8 cellular contexts compared by ENCODE assay signal in genomic region chr10:2925631-2926030, GRCh38.
DNase-seq lines count a peak whose midpoint lies in the region; ATAC-seq and TF ChIP-seq lines count a peak whose summit lies in the region.

No MANE protein-coding gene starts in this region.

- peaks cover 0 to 6% of the 10 kb centered on the region in 2 donors for H3K4me1 ChIP-seq in right atrium auricular region
- H3K4me1 ChIP-seq in heart right ventricle = peaks cover 0 to 10% (median 0%) of the 10 kb centered on the region in 9 donors

- H3K4me1 Mint-ChIP-seq in activated T-helper 1 cell treated with anti-CD3 and anti-CD28 coated beads, Interleukin-12 subunit alpha, Interleukin-12 subunit beta, Interleukin-2, Interleukin-4 antibody, amounts not matched to agents 30 ng/mL and 10 ng/mL and 1 ng/mL, durations not matched to agents 14 hours and 24 hours and 36 hours (ENCODE audit: low read depth) = peaks cover 8% of the 10 kb centered on the region

- ATAC-seq in Right ventricle myocardium inferior = no peak
- ATAC-seq in SK-N-SH treated with all-trans-retinoic acid at 6 μM for 48 hours = peak; percentile 34; the same call in 2 of the 3 replicates
- ATAC-seq in heart right ventricle = peak in 6 of 8 donors; percentile 34 to 74 (median 54)
- ATAC-seq in HG03108 (IDR thresholded peaks at IDR 0.05; ENCODE audit: unreplicated experiment) = no peak

- TF ChIP-seq CTCF in right atrium auricular region (IDR thresholded peaks at IDR 0.05) (no peak), heart right ventricle (IDR thresholded peaks at IDR 0.05) (no peak)

- H3K27me3 ChIP-seq in right atrium auricular region (no peaks in the 10 kb centered on the region), heart right ventricle (peaks cover 0 to 24% (median 16%) of the 10 kb centered on the region in 7 donors)

- no peak overlapping the region for H3K4me3 ChIP-seq in right atrium auricular region
- no peak overlapping the region for H3K4me3 ChIP-seq in heart right ventricle

- H3K4me3 Mint-ChIP-seq in activated T-helper 1 cell treated with anti-CD3 and anti-CD28 coated beads, Interleukin-12 subunit alpha, Interleukin-12 subunit beta, Interleukin-2, Interleukin-4 antibody, amounts not matched to agents 30 ng/mL and 10 ng/mL and 1 ng/mL, durations not matched to agents 14 hours and 24 hours and 36 hours = no peak overlapping the region

- H3K27ac ChIP-seq in right atrium auricular region (no peak overlapping the region), heart right ventricle (no peak overlapping the region)

- 41 to 52% methylated on average over 7 of the region's 7 CpGs for WGBS in heart right ventricle, 2 donors

- DNase-seq in Right ventricle myocardium inferior (ENCODE audit: missing footprints) (peak; percentile 79), right atrium auricular region (ENCODE audit: low spot score) (no peak), heart right ventricle (peak; percentile 24 to 60), ureter (ENCODE audit: low spot score) (peak; percentile 77)
- DNase-seq in activated T-cell treated with anti-CD3 and anti-CD28 coated beads, Interleukin-2, amount 50 U/mL, for 48 hours = no peak
- DNase-seq in activated T-helper 1 cell treated with anti-CD3 and anti-CD28 coated beads, Interleukin-12 subunit alpha, Interleukin-12 subunit beta, Interleukin-2, Interleukin-4 antibody, amounts not matched to agents 30 ng/mL and 10 ng/mL and 1 ng/mL, durations not matched to agents 14 hours and 24 hours and 36 hours (ENCODE audit: low spot score) = no peak

- peaks cover 15% of the 10 kb centered on the region for H3K27me3 Mint-ChIP-seq in activated T-helper 1 cell treated with anti-CD3 and anti-CD28 coated beads, Interleukin-12 subunit alpha, Interleukin-12 subunit beta, Interleukin-2, Interleukin-4 antibody, amounts not matched to agents 30 ng/mL and 10 ng/mL and 1 ng/mL, durations not matched to agents 14 hours and 24 hours and 36 hours (ENCODE audit: insufficient read depth)

- no peaks in the 10 kb centered on the region for H3K9me3 ChIP-seq in right atrium auricular region
- no peaks in the 10 kb centered on the region for H3K9me3 ChIP-seq in heart right ventricle

- intact Hi-C loops in Right ventricle myocardium inferior (cut with DNase I) = loop anchor here (5.0 kb wide), 1 partner anchor 117 kb away; no protein-coding TSS in a partner anchor
- intact Hi-C loops in heart right ventricle (cut with DNase I) = loop anchor here in 3 of 10 donors (5.0 to 10.0 kb wide), 2 partner anchors 117 to 119 kb away; no protein-coding TSS in a partner anchor
- intact Hi-C loops in activated T-helper 1 cell treated with anti-CD3 and anti-CD28 coated beads, Interleukin-12 subunit alpha, Interleukin-12 subunit beta, Interleukin-2, Interleukin-4 antibody, amounts not matched to agents 30 ng/mL and 10 ng/mL and 1 ng/mL, durations not matched to agents 14 hours and 24 hours and 36 hours (cut with micrococcal nuclease) = no loop called here

- H3K9me3 Mint-ChIP-seq in activated T-helper 1 cell treated with anti-CD3 and anti-CD28 coated beads, Interleukin-12 subunit alpha, Interleukin-12 subunit beta, Interleukin-2, Interleukin-4 antibody, amounts not matched to agents 30 ng/mL and 10 ng/mL and 1 ng/mL, durations not matched to agents 14 hours and 24 hours and 36 hours = no peaks in the 10 kb centered on the region

- no peak overlapping the region for H3K27ac Mint-ChIP-seq in activated T-helper 1 cell treated with anti-CD3 and anti-CD28 coated beads, Interleukin-12 subunit alpha, Interleukin-12 subunit beta, Interleukin-2, Interleukin-4 antibody, amounts not matched to agents 30 ng/mL and 10 ng/mL and 1 ng/mL, durations not matched to agents 14 hours and 24 hours and 36 hours

- H3K36me3 ChIP-seq in right atrium auricular region (no peaks in the 10 kb centered on the region), heart right ventricle (no peaks in the 10 kb centered on the region)

- H3K36me3 Mint-ChIP-seq in activated T-helper 1 cell treated with anti-CD3 and anti-CD28 coated beads, Interleukin-12 subunit alpha, Interleukin-12 subunit beta, Interleukin-2, Interleukin-4 antibody, amounts not matched to agents 30 ng/mL and 10 ng/mL and 1 ng/mL, durations not matched to agents 14 hours and 24 hours and 36 hours (ENCODE audit: low read depth) = no peaks in the 10 kb centered on the region

TF ChIP-seq in SK-N-SH treated with all-trans-retinoic acid at 6 μM for 48 hours, 23 proteins besides CTCF, POLR2A, EP300 and RAD21:
- TF ChIP-seq, protein P1, sequence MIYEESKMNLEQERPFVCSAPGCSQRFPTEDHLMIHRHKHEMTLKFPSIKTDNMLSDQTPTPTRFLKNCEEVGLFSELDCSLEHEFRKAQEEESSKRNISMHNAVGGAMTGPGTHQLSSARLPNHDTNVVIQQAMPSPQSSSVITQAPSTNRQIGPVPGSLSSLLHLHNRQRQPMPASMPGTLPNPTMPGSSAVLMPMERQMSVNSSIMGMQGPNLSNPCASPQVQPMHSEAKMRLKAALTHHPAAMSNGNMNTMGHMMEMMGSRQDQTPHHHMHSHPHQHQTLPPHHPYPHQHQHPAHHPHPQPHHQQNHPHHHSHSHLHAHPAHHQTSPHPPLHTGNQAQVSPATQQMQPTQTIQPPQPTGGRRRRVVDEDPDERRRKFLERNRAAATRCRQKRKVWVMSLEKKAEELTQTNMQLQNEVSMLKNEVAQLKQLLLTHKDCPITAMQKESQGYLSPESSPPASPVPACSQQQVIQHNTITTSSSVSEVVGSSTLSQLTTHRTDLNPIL (CRISPR knock-in tag; IDR thresholded peaks at IDR 0.05; ENCODE audit: low read depth) = no peak
- TF ChIP-seq, protein P2, sequence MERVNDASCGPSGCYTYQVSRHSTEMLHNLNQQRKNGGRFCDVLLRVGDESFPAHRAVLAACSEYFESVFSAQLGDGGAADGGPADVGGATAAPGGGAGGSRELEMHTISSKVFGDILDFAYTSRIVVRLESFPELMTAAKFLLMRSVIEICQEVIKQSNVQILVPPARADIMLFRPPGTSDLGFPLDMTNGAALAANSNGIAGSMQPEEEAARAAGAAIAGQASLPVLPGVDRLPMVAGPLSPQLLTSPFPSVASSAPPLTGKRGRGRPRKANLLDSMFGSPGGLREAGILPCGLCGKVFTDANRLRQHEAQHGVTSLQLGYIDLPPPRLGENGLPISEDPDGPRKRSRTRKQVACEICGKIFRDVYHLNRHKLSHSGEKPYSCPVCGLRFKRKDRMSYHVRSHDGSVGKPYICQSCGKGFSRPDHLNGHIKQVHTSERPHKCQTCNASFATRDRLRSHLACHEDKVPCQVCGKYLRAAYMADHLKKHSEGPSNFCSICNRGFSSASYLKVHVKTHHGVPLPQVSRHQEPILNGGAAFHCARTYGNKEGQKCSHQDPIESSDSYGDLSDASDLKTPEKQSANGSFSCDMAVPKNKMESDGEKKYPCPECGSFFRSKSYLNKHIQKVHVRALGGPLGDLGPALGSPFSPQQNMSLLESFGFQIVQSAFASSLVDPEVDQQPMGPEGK (CRISPR knock-in tag; IDR thresholded peaks at IDR 0.05; ENCODE audit: borderline replicate concordance) = no peak

Comparison
In these comparisons a context has a peak if more than half of its experiments do, and no peak if none do; other contexts are left out.
1. ATAC-seq: peak in SK-N-SH treated with all-trans-retinoic acid at 6 μM for 48 hours (single experiment) and heart right ventricle (6 of 8); none in Right ventricle myocardium inferior (single experiment) and HG03108 (single experiment).
2. DNase-seq: peak in Right ventricle myocardium inferior (single experiment), heart right ventricle (2 of 2) and ureter (single experiment); none in right atrium auricular region (single experiment), activated T-cell treated with anti-CD3 and anti-CD28 coated beads, Interleukin-2, amount 50 U/mL, for 48 hours (0 of 2) and activated T-helper 1 cell treated with anti-CD3 and anti-CD28 coated beads, Interleukin-12 subunit alpha, Interleukin-12 subunit beta, Interleukin-2, Interleukin-4 antibody, amounts not matched to agents 30 ng/mL and 10 ng/mL and 1 ng/mL, durations not matched to agents 14 hours and 24 hours and 36 hours (single experiment).